In genomic region chr16:66986559-66986958, GRCh38 we compare ENCODE assay signal across 9 cellular contexts. TPM values are rescaled to one million over a fixed set of nuclear protein-coding genes. Genes with fewer than 3 reads are reported as not detected.
DNase-seq lines count a peak whose midpoint lies in the region; ATAC-seq lines count a peak whose summit lies in the region.
"Had no signal": no experiment of that assay in that cellular context is flagged by ENCODE, and none has a peak within 500 bp of the region (broad histone marks: within the 10 kb centered on the region; RNA-seq: fewer than 3 reads in every experiment).

No MANE protein-coding gene starts in this region.

- peaks cover 46% of the 10 kb centered on the region for H3K4me1 Mint-ChIP-seq in activated T-cell treated with anti-CD3 and anti-CD28 coated beads, Interleukin-2, amount 50 U/mL, for 24 hours (ENCODE audit: low read depth)
- H3K4me1 Mint-ChIP-seq in activated T-cell treated with anti-CD3 and anti-CD28 coated beads, Interleukin-2, amount 50 U/mL, for 4 hours (ENCODE audit: low read depth): peaks cover 36% of the 10 kb centered on the region
- H3K4me1 Mint-ChIP-seq: stimulated activated naive B cell treated with anti-CD40 and anti-IgM and Interleukin-4, amounts not matched to agents 10 μg/mL and 1 μg/mL and 100 μg/mL, for 72 hours had no signal

- peaks cover 2% of the 10 kb centered on the region for H3K36me3 Mint-ChIP-seq in activated T-cell treated with anti-CD3 and anti-CD28 coated beads, Interleukin-2, amount 50 U/mL, for 24 hours (ENCODE audit: low read depth)
- H3K36me3 Mint-ChIP-seq in activated T-cell treated with anti-CD3 and anti-CD28 coated beads, Interleukin-2, amount 50 U/mL, for 4 hours (ENCODE audit: insufficient read depth): no peaks in the 10 kb centered on the region
- H3K36me3 Mint-ChIP-seq: stimulated activated naive B cell treated with anti-CD40 and anti-IgM and Interleukin-4, amounts not matched to agents 10 μg/mL and 1 μg/mL and 100 μg/mL, for 72 hours had no signal

- H3K27me3 Mint-ChIP-seq in activated T-cell treated with anti-CD3 and anti-CD28 coated beads, Interleukin-2, amount 50 U/mL, for 24 hours: no peaks in the 10 kb centered on the region
- H3K27me3 Mint-ChIP-seq in activated T-cell treated with anti-CD3 and anti-CD28 coated beads, Interleukin-2, amount 50 U/mL, for 4 hours (ENCODE audit: low read depth): no peaks in the 10 kb centered on the region

- peak overlapping the region; percentile 15 for H3K4me3 Mint-ChIP-seq in activated T-cell treated with anti-CD3 and anti-CD28 coated beads, Interleukin-2, amount 50 U/mL, for 24 hours
- no peak overlapping the region for H3K4me3 Mint-ChIP-seq in activated T-cell treated with anti-CD3 and anti-CD28 coated beads, Interleukin-2, amount 50 U/mL, for 4 hours
- H3K4me3 Mint-ChIP-seq: stimulated activated naive B cell treated with anti-CD40 and anti-IgM and Interleukin-4, amounts not matched to agents 10 μg/mL and 1 μg/mL and 100 μg/mL, for 72 hours had no signal

- H3K27ac Mint-ChIP-seq in activated T-cell treated with anti-CD3 and anti-CD28 coated beads, Interleukin-2, amount 50 U/mL, for 24 hours: peak overlapping the region; percentile 100
- H3K27ac Mint-ChIP-seq: stimulated activated naive B cell treated with anti-CD40 and anti-IgM and Interleukin-4, amounts not matched to agents 10 μg/mL and 1 μg/mL and 100 μg/mL, for 72 hours had no signal

- DNase-seq in activated T-cell treated with anti-CD3 and anti-CD28 coated beads, Interleukin-2, amount 50 U/mL, for 24 hours: no peak
- DNase-seq in activated T-cell treated with anti-CD3 and anti-CD28 coated beads, Interleukin-2, amount 50 U/mL, for 4 hours: no peak
- DNase-seq: ACHN; adrenal gland; cortex of kidney; mesendoderm; NCI-H2081 treated with DMSO at 0.1 percent for 48 hours; pancreas; stimulated activated naive B cell treated with anti-CD40 and anti-IgM and Interleukin-4, amounts not matched to agents 10 μg/mL and 1 μg/mL and 100 μg/mL, for 72 hours had no signal

- ATAC-seq in activated T-cell treated with anti-CD3 and anti-CD28 coated beads, Interleukin-2, amount 50 U/mL, for 4 hours: no peak
- ATAC-seq: pancreas; stimulated activated naive B cell treated with anti-CD40 and anti-IgM and Interleukin-4, amounts not matched to agents 10 μg/mL and 1 μg/mL and 100 μg/mL, for 72 hours had no signal

- no peaks in the 10 kb centered on the region for H3K9me3 Mint-ChIP-seq in activated T-cell treated with anti-CD3 and anti-CD28 coated beads, Interleukin-2, amount 50 U/mL, for 24 hours
- H3K9me3 Mint-ChIP-seq in activated T-cell treated with anti-CD3 and anti-CD28 coated beads, Interleukin-2, amount 50 U/mL, for 4 hours: no peaks in the 10 kb centered on the region
- H3K9me3 Mint-ChIP-seq: stimulated activated naive B cell treated with anti-CD40 and anti-IgM and Interleukin-4, amounts not matched to agents 10 μg/mL and 1 μg/mL and 100 μg/mL, for 72 hours had no signal

RNA-seq across cellular contexts. Expression of gene CES4A, which starts 1.8 kb away (rescaled TPM):
- total RNA-seq in activated T-cell treated with anti-CD3 and anti-CD28 coated beads, Interleukin-2, amount 50 U/mL, for 4 hours: 10 to 100 TPM in 1 of 3 donors, 1 to 10 TPM in 2; 6.2 to 10.7 (median 6.6) TPM

RNA-seq across cellular contexts. Expression of gene CES3, which starts 25.5 kb away (rescaled TPM):
- under 1 TPM in 2 of 3 donors, not detected in 1; 0.10 to 0.30 TPM for total RNA-seq in activated T-cell treated with anti-CD3 and anti-CD28 coated beads, Interleukin-2, amount 50 U/mL, for 4 hours

RNA-seq across cellular contexts. Expression of gene CBFB, which starts 42.4 kb away (rescaled TPM):
- total RNA-seq in activated T-cell treated with anti-CD3 and anti-CD28 coated beads, Interleukin-2, amount 50 U/mL, for 4 hours: 100 to 1,000 TPM; 128 to 132 (median 129) TPM

RNA-seq across cellular contexts. Expression of gene CES2, which starts 51.2 kb away (rescaled TPM):
- total RNA-seq in activated T-cell treated with anti-CD3 and anti-CD28 coated beads, Interleukin-2, amount 50 U/mL, for 4 hours: 10 to 100 TPM; 22.6 to 25.3 (median 24.3) TPM

RNA-seq across cellular contexts. Expression of gene CIAO2B, which starts 52.4 kb away (rescaled TPM):
- total RNA-seq in activated T-cell treated with anti-CD3 and anti-CD28 coated beads, Interleukin-2, amount 50 U/mL, for 4 hours: 100 to 1,000 TPM; 201 to 220 (median 212) TPM
